Comparison of ENCODE assay signal across 8 cellular contexts in the genomic region with DNA sequence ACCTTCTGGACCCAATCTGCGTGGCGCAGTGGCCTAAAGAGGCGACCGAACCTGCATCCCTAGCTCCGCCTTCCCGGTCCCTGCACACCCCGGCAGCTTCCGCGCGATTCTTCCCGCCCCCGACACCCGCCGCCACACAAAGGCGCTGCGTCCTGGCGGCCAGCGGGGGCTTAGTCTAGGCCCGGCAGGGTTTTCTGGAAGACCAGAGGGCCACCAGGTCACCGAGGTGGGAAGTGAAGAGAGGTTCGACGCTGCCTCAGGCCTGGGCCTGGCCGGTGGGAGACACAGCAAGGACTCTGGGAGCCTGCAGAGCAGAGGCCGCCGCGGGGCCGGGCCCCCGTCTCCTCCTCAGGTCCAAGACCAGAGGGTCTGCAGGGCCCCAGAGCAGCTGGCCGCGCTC.
DNase-seq lines count a peak whose midpoint lies in the region; ATAC-seq lines count a peak whose summit lies in the region.

No MANE protein-coding gene starts in this region.

- no peak overlapping the region for H2AK5ac ChIP-seq in neuronal stem cell (ENCODE audit: low read depth, low read length)

- WGBS in neuronal stem cell (ENCODE audit: extremely low coverage in 2 of 2, insufficient read length in 2 of 2, insufficient replicate concordance in 1 of 2), 2 donors = no CpG with 5 or more reads among the region's 30 CpGs

- H3K4ac ChIP-seq in neuronal stem cell (ENCODE audit: low read length) = no peak overlapping the region

- peak overlapping the region; percentile 72 for H4K8ac ChIP-seq in neuronal stem cell (ENCODE audit: low read depth, low read length)

- peak overlapping the region; percentile 94 for H3K18ac ChIP-seq in neuronal stem cell (ENCODE audit: low read length)

- no peak overlapping the region for H3K9ac ChIP-seq in neuronal stem cell (ENCODE audit: low read depth, low read length, poor library complexity)

- H2BK12ac ChIP-seq in neuronal stem cell (ENCODE audit: low read length) = no peak overlapping the region

- ATAC-seq in GM19023 (IDR thresholded peaks at IDR 0.05; ENCODE audit: unreplicated experiment) (peak; percentile 43), GM18858 (IDR thresholded peaks at IDR 0.05; ENCODE audit: unreplicated experiment) (no peak), GM18498 (IDR thresholded peaks at IDR 0.05; ENCODE audit: unreplicated experiment) (no peak), GM19324 (IDR thresholded peaks at IDR 0.05; ENCODE audit: low FRiP score, unreplicated experiment) (no peak), GM21825 (IDR thresholded peaks at IDR 0.05; ENCODE audit: unreplicated experiment) (no peak)

- peaks cover 0 to 6% of the 10 kb centered on the region in 2 donors for H3K4me1 ChIP-seq in neuronal stem cell (ENCODE audit: control insufficient read depth in 2 of 2, insufficient read depth in 1 of 2, low read depth in 1 of 2, low read length in 2 of 2)

- no peak overlapping the region for H2BK5ac ChIP-seq in neuronal stem cell (ENCODE audit: low read length)

- H2BK15ac ChIP-seq in neuronal stem cell (ENCODE audit: low read length) = peak overlapping the region; percentile 76

- peak overlapping the region; percentile 32 for H3K4me2 ChIP-seq in neuronal stem cell (ENCODE audit: insufficient read depth, low read length, poor library complexity, severe bottlenecking)

- no peak overlapping the region for H3K4me3 ChIP-seq in neuronal stem cell (ENCODE audit: low read length in 2 of 2)

- peak overlapping the region; percentile 64 for H2AFZ ChIP-seq in neuronal stem cell (ENCODE audit: low read length)

- peaks cover 0 to 28% (median 0%) of the 10 kb centered on the region in 3 experiments for H3K27me3 ChIP-seq in neuronal stem cell (ENCODE audit: control insufficient read depth in 3 of 3, insufficient read depth in 3 of 3, low read depth in 1 of 3, low read length in 3 of 3)

- peak; percentile 42 to 52 for DNase-seq in activated CD4-positive, alpha-beta T cell treated with anti-CD3 and anti-CD28 coated beads for 24 hours (ENCODE audit: low read depth in 2 of 2)
- DNase-seq in ecto neural progenitor cell (ENCODE audit: low spot score) (peak; percentile 73), neuronal stem cell (ENCODE audit: low spot score) (no peak)

- no peaks in the 10 kb centered on the region for H3K36me3 ChIP-seq in neuronal stem cell (replicated peaks in 1 of 2; ENCODE audit: control insufficient read depth in 2 of 2, insufficient read depth in 2 of 2, low read length in 2 of 2)

- H3K23ac ChIP-seq in neuronal stem cell (ENCODE audit: low read depth, low read length, poor library complexity) = peak overlapping the region; percentile 47

- H4K91ac ChIP-seq in neuronal stem cell (ENCODE audit: low read depth, low read length, poor library complexity) = no peak overlapping the region

- H3K9me3 ChIP-seq in neuronal stem cell (replicated peaks in 1 of 2; ENCODE audit: control insufficient read depth in 2 of 2, insufficient read depth in 1 of 2, low read depth in 1 of 2, low read length in 2 of 2) = no peaks in the 10 kb centered on the region

- no peaks in the 10 kb centered on the region for H3K79me1 ChIP-seq in neuronal stem cell (ENCODE audit: low read depth, low read length)

- no peak overlapping the region for H3K27ac ChIP-seq in neuronal stem cell (replicated peaks; ENCODE audit: low read length)

- no peak overlapping the region for H2BK120ac ChIP-seq in neuronal stem cell (ENCODE audit: low read depth, low read length)

- H3K14ac ChIP-seq in neuronal stem cell (ENCODE audit: low read length) = no peak overlapping the region
